Comparison of ENCODE assay signal across 32 cellular contexts in genomic region chr6:163744256-163744925, GRCh38.
"Had no signal": no experiment of that assay in that cellular context is flagged by ENCODE, and none has a peak within 500 bp of the region (broad histone marks: within the 10 kb centered on the region; RNA-seq: fewer than 3 reads in every experiment).

No MANE protein-coding gene starts in this region.

- H3K9me3 Mint-ChIP-seq: activated CD4-positive, alpha-beta memory T cell treated with anti-CD3 and anti-CD28 coated beads for 36 hours; activated naive CD4-positive, alpha-beta T cell treated with anti-CD3 and anti-CD28 coated beads for 36 hours; activated naive CD4-positive, alpha-beta T cell treated with anti-CD3 and anti-CD28 coated beads, Interleukin-2, amount 50 U/mL, for 24 hours; activated naive CD8-positive, alpha-beta T cell treated with anti-CD3 and anti-CD28 coated beads for 36 hours; activated naive CD8-positive, alpha-beta T cell treated with anti-CD3 and anti-CD28 coated beads, Interleukin-2, amount 50 U/mL, for 24 hours; activated T-helper 1 cell treated with anti-CD3 and anti-CD28 coated beads, Interleukin-12 subunit alpha, Interleukin-12 subunit beta, Interleukin-2, Interleukin-4 antibody, amounts not matched to agents 30 ng/mL and 10 ng/mL and 1 ng/mL, durations not matched to agents 14 hours and 24 hours and 36 hours; activated T-helper 2 cell treated with anti-CD3 and anti-CD28 coated beads, Interferon-gamma antibody, Interleukin-2, Interleukin-4, amounts not matched to agents 10 μg/mL and 5 μg/mL and 100 μg/mL, durations not matched to agents 14 hours and 24 hours and 36 hours; central memory CD8-positive, alpha-beta T cell; dendritic cell treated with granulocyte-macrophage colony-stimulating factor and Interleukin-4, amounts not matched to agents 40 ng/mL and 50 ng/mL, for 4 days; endodermal cell had no signal

- DNase-seq: activated CD4-positive, alpha-beta memory T cell treated with anti-CD3 and anti-CD28 coated beads for 36 hours; activated CD4-positive, alpha-beta T cell treated with anti-CD3 and anti-CD28 coated beads for 36 hours; activated CD4-positive, alpha-beta T cell treated with anti-CD3 and anti-CD28 coated beads, Interleukin-2, amount 10 ng/mL, durations not matched to agents 24 days and 14 days; activated CD4-positive, CD25-positive, alpha-beta regulatory T cell; activated CD4-positive, CD25-positive, alpha-beta regulatory T cell treated with anti-CD3 and anti-CD28 coated beads, Interleukin-2, amount 50 U/mL, for 72 hours; activated CD8-positive, alpha-beta memory T cell treated with anti-CD3 and anti-CD28 coated beads, Interleukin-2, amount 10 ng/mL, durations not matched to agents 7 days and 5 days; activated CD8-positive, alpha-beta memory T cell treated with anti-CD3 and anti-CD28 coated beads, Interleukin-2, amount 50 U/mL, for 4 hours; activated CD8-positive, alpha-beta T cell treated with anti-CD3 and anti-CD28 coated beads, Interleukin-2, amount 10 ng/mL, durations not matched to agents 7 days and 5 days; activated effector memory CD4-positive, alpha-beta T cell treated with anti-CD3 and anti-CD28 coated beads, Interleukin-2, amount 50 U/mL, for 16 hours; activated naive CD4-positive, alpha-beta T cell treated with anti-CD3 and anti-CD28 coated beads for 36 hours; activated naive CD8-positive, alpha-beta T cell treated with anti-CD3 and anti-CD28 coated beads for 36 hours; activated naive CD8-positive, alpha-beta T cell treated with anti-CD3 and anti-CD28 coated beads, Interleukin-2, amount 50 U/mL, for 24 hours; activated T-cell treated with anti-CD3 and anti-CD28 coated beads, Interleukin-2, amount 50 U/mL, for 1 hour; activated T-cell treated with anti-CD3 and anti-CD28 coated beads, Interleukin-2, amount 50 U/mL, for 48 hours; adrenal gland; amygdala; aorta; dorsolateral prefrontal cortex; effector memory CD4-positive, alpha-beta T cell; foreskin fibroblast; T-helper 2 cell had no signal

- H3K9me3 ChIP-seq: adrenal gland, breast epithelium had no signal

- H3K4me3 ChIP-seq: adrenal gland, breast epithelium, cardiac muscle cell, coronary artery, dorsolateral prefrontal cortex had no signal

- H3K27ac ChIP-seq: adrenal gland, breast epithelium, coronary artery, dorsolateral prefrontal cortex had no signal

- H3K27me3 ChIP-seq: adrenal gland, breast epithelium, cardiac muscle cell had no signal

- H3K4me3 Mint-ChIP-seq: activated CD4-positive, alpha-beta memory T cell treated with anti-CD3 and anti-CD28 coated beads for 36 hours; activated CD4-positive, alpha-beta T cell treated with anti-CD3 and anti-CD28 coated beads for 36 hours; activated CD4-positive, alpha-beta T cell treated with anti-CD3 and anti-CD28 coated beads, Interleukin-2, amount 10 ng/mL, durations not matched to agents 24 days and 14 days; activated CD8-positive, alpha-beta memory T cell treated with anti-CD3 and anti-CD28 coated beads, Interleukin-2, amount 10 ng/mL, durations not matched to agents 7 days and 5 days; activated CD8-positive, alpha-beta T cell treated with anti-CD3 and anti-CD28 coated beads, Interleukin-2, amount 10 ng/mL, durations not matched to agents 7 days and 5 days; activated naive CD4-positive, alpha-beta T cell treated with anti-CD3 and anti-CD28 coated beads for 36 hours; activated naive CD4-positive, alpha-beta T cell treated with anti-CD3 and anti-CD28 coated beads, Interleukin-2, amount 50 U/mL, for 24 hours; activated naive CD8-positive, alpha-beta T cell treated with anti-CD3 and anti-CD28 coated beads for 36 hours; activated naive CD8-positive, alpha-beta T cell treated with anti-CD3 and anti-CD28 coated beads, Interleukin-2, amount 50 U/mL, for 24 hours; activated T-helper 1 cell treated with anti-CD3 and anti-CD28 coated beads, Interleukin-12 subunit alpha, Interleukin-12 subunit beta, Interleukin-2, Interleukin-4 antibody, amounts not matched to agents 30 ng/mL and 10 ng/mL and 1 ng/mL, durations not matched to agents 14 hours and 24 hours and 36 hours; brain; central memory CD8-positive, alpha-beta T cell; dendritic cell treated with granulocyte-macrophage colony-stimulating factor and Interleukin-4, amounts not matched to agents 40 ng/mL and 50 ng/mL, for 4 days; endodermal cell had no signal

- H3K36me3 Mint-ChIP-seq: activated CD4-positive, alpha-beta memory T cell treated with anti-CD3 and anti-CD28 coated beads for 36 hours; activated CD8-positive, alpha-beta memory T cell treated with anti-CD3 and anti-CD28 coated beads, Interleukin-2, amount 10 ng/mL, durations not matched to agents 7 days and 5 days; activated naive CD4-positive, alpha-beta T cell treated with anti-CD3 and anti-CD28 coated beads, Interleukin-2, amount 50 U/mL, for 24 hours; activated naive CD8-positive, alpha-beta T cell treated with anti-CD3 and anti-CD28 coated beads for 36 hours; brain had no signal

- H3K4me1 Mint-ChIP-seq: activated CD4-positive, alpha-beta T cell treated with anti-CD3 and anti-CD28 coated beads for 36 hours; activated CD4-positive, alpha-beta T cell treated with anti-CD3 and anti-CD28 coated beads, Interleukin-2, amount 10 ng/mL, durations not matched to agents 24 days and 14 days; activated CD8-positive, alpha-beta memory T cell treated with anti-CD3 and anti-CD28 coated beads, Interleukin-2, amount 10 ng/mL, durations not matched to agents 7 days and 5 days; activated naive CD4-positive, alpha-beta T cell treated with anti-CD3 and anti-CD28 coated beads, Interleukin-2, amount 50 U/mL, for 24 hours; activated naive CD8-positive, alpha-beta T cell treated with anti-CD3 and anti-CD28 coated beads for 36 hours; activated naive CD8-positive, alpha-beta T cell treated with anti-CD3 and anti-CD28 coated beads, Interleukin-2, amount 50 U/mL, for 24 hours had no signal

- H3K36me3 ChIP-seq: adrenal gland, breast epithelium, cardiac muscle cell had no signal

- H3K27ac Mint-ChIP-seq: activated CD4-positive, alpha-beta memory T cell treated with anti-CD3 and anti-CD28 coated beads for 36 hours; activated CD4-positive, alpha-beta T cell treated with anti-CD3 and anti-CD28 coated beads for 36 hours; activated CD4-positive, alpha-beta T cell treated with anti-CD3 and anti-CD28 coated beads, Interleukin-2, amount 10 ng/mL, durations not matched to agents 24 days and 14 days; activated CD8-positive, alpha-beta memory T cell treated with anti-CD3 and anti-CD28 coated beads, Interleukin-2, amount 10 ng/mL, durations not matched to agents 7 days and 5 days; activated CD8-positive, alpha-beta T cell treated with anti-CD3 and anti-CD28 coated beads, Interleukin-2, amount 10 ng/mL, durations not matched to agents 7 days and 5 days; activated naive CD4-positive, alpha-beta T cell treated with anti-CD3 and anti-CD28 coated beads for 36 hours; activated naive CD4-positive, alpha-beta T cell treated with anti-CD3 and anti-CD28 coated beads, Interleukin-2, amount 50 U/mL, for 24 hours; activated naive CD8-positive, alpha-beta T cell treated with anti-CD3 and anti-CD28 coated beads for 36 hours; activated naive CD8-positive, alpha-beta T cell treated with anti-CD3 and anti-CD28 coated beads, Interleukin-2, amount 50 U/mL, for 24 hours; activated T-helper 1 cell treated with anti-CD3 and anti-CD28 coated beads, Interleukin-12 subunit alpha, Interleukin-12 subunit beta, Interleukin-2, Interleukin-4 antibody, amounts not matched to agents 30 ng/mL and 10 ng/mL and 1 ng/mL, durations not matched to agents 14 hours and 24 hours and 36 hours; activated T-helper 2 cell treated with anti-CD3 and anti-CD28 coated beads, Interferon-gamma antibody, Interleukin-2, Interleukin-4, amounts not matched to agents 10 μg/mL and 5 μg/mL and 100 μg/mL, durations not matched to agents 14 hours and 24 hours and 36 hours; dendritic cell treated with granulocyte-macrophage colony-stimulating factor and Interleukin-4, amounts not matched to agents 40 ng/mL and 50 ng/mL, for 4 days; endodermal cell had no signal

- ATAC-seq: activated CD4-positive, alpha-beta T cell treated with anti-CD3 and anti-CD28 coated beads for 36 hours; activated CD8-positive, alpha-beta memory T cell treated with anti-CD3 and anti-CD28 coated beads, Interleukin-2, amount 10 ng/mL, durations not matched to agents 7 days and 5 days; activated CD8-positive, alpha-beta T cell treated with anti-CD3 and anti-CD28 coated beads, Interleukin-2, amount 10 ng/mL, durations not matched to agents 7 days and 5 days; activated naive CD8-positive, alpha-beta T cell treated with anti-CD3 and anti-CD28 coated beads, Interleukin-2, amount 50 U/mL, for 24 hours; esophagus mucosa had no signal

- H3K27me3 Mint-ChIP-seq: brain had no signal

- H3K4me1 ChIP-seq: adrenal gland, breast epithelium had no signal
